10 cellular contexts compared by ENCODE assay signal in the genomic region with DNA sequence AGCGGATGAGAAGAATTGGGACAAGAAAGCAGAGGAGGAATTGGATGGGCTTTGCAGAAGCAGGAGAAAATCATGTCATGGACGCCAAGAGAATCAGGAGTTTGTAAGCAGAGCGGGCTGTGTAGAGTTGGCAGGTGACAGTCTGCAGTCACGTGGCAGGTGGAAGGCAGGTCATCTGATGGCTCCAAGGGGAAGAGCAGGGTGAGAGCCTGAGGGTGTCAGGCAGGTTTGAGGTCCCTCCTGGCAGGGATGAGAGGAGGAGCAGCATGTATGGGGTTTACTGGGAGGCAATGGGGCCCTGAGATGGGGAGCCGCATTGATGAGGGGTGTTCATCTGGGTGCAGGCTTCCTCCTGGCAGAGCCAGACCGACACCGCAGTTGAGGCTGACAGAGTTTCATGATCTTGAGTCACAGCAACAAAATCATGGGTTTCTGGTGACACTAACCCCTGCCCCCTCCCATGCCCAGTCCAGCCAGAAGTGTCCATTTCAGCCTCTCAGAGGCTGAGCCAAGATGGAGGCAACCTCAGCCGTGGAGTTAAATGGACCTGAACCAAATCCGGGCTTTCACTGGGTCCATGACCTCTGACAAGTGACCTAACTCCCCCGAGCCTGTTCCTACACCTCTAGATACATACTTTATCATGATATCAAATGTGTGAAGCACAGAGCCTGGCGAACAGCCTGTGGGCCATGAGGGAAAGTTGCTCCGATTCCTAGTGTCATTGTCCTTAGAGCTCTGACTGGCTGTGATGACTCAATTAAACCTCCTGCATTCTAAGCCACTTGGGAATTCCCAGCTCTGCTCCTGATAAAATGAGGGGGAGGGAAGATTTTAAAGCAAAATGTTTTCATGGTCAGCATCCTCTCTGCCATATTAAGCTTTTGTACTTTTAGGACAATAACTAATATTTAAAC. TPM values are rescaled to one million over a fixed set of nuclear protein-coding genes. Genes with fewer than 3 reads are reported as not detected.
DNase-seq lines count a peak whose midpoint lies in the region; ATAC-seq and TF ChIP-seq lines count a peak whose summit lies in the region.
"Had no signal": no experiment of that assay in that cellular context is flagged by ENCODE, and none has a peak within 500 bp of the region (broad histone marks: within the 10 kb centered on the region; RNA-seq: fewer than 3 reads in every experiment).

No MANE protein-coding gene starts in this region.

- no peaks in the 10 kb centered on the region for H3K36me3 ChIP-seq in hepatocyte (replicated peaks; ENCODE audit: insufficient read depth, low read depth)
- H3K36me3 ChIP-seq in lower lobe of right lung: peaks cover 57% of the 10 kb centered on the region
- H3K36me3 ChIP-seq: neutrophil had no signal

- H4K20me1 ChIP-seq in hepatocyte (ENCODE audit: insufficient read depth, poor library complexity, severe bottlenecking): no peaks in the 10 kb centered on the region

- no peak overlapping the region for H3K27ac Mint-ChIP-seq in type B pancreatic cell

- no peak for TF ChIP-seq CTCF in choroid plexus epithelial cell (conservative IDR thresholded peaks at IDR 0.05; ENCODE audit: low read depth, low read length)
- no peak for TF ChIP-seq CTCF in hepatocyte (IDR thresholded peaks at IDR 0.05; ENCODE audit: poor library complexity)
- TF ChIP-seq CTCF in type B pancreatic cell (conservative IDR thresholded peaks at IDR 0.05): no peak
- TF ChIP-seq CTCF in lower lobe of right lung (IDR thresholded peaks at IDR 0.05): no peak

- no peaks in the 10 kb centered on the region for H3K27me3 Mint-ChIP-seq in type B pancreatic cell

- no peaks in the 10 kb centered on the region for H3K9me3 ChIP-seq in hepatocyte (ENCODE audit: low read depth)
- no peaks in the 10 kb centered on the region for H3K9me3 ChIP-seq in lower lobe of right lung
- H3K9me3 ChIP-seq: neutrophil had no signal

- no peak overlapping the region for H3K4me3 Mint-ChIP-seq in type B pancreatic cell

- DNase-seq in LHCN-M2 (ENCODE audit: low read depth): peak; percentile 85
- peak; percentile 51 for DNase-seq in choroid plexus epithelial cell (ENCODE audit: low read depth)
- no peak for DNase-seq in hepatocyte (ENCODE audit: low spot score)
- DNase-seq in type B pancreatic cell (ENCODE audit: extremely low spot score, unreplicated experiment): peak; percentile 25
- DNase-seq in activated effector memory CD4-positive, alpha-beta T cell treated with anti-CD3 and anti-CD28 coated beads, Interleukin-2, amount 50 U/mL, for 16 hours: no peak
- DNase-seq in lower lobe of right lung: no peak
- DNase-seq: activated effector memory CD4-positive, alpha-beta T cell treated with Interleukin-2 at 50 U/mL for 16 hours; NCI-H2081 had no signal

- 91% methylated on average over 12 of the region's 12 CpGs for WGBS in hepatocyte (ENCODE audit: low lambda C conversion rate, missing lambda C conversion rate)

- peaks cover 21% of the 10 kb centered on the region for H3K36me3 Mint-ChIP-seq in type B pancreatic cell

- no peak for ATAC-seq in lower lobe of right lung
- no peak for ATAC-seq in activated CD4-positive, CD25-positive, alpha-beta regulatory T cell treated with anti-CD3 and anti-CD28 coated beads, Interleukin-2, amount 50 U/mL, for 24 hours

- H3K4me2 ChIP-seq in hepatocyte: no peak overlapping the region

- H3K4me1 Mint-ChIP-seq in type B pancreatic cell (ENCODE audit: unreplicated experiment): no peaks in the 10 kb centered on the region

- no peaks in the 10 kb centered on the region for H3K79me2 ChIP-seq in hepatocyte

- intact Hi-C loops in lower lobe of right lung (cut with DNase I): no loop called here

- peak overlapping the region; percentile 77 for H3K27ac ChIP-seq in hepatocyte
- no peak overlapping the region for H3K27ac ChIP-seq in lower lobe of right lung
- H3K27ac ChIP-seq: neutrophil had no signal

- no peaks in the 10 kb centered on the region for H3K9me2 ChIP-seq in hepatocyte (replicated peaks; ENCODE audit: insufficient read depth)

- H3K9me3 Mint-ChIP-seq in type B pancreatic cell: no peaks in the 10 kb centered on the region

- H3K27me3 ChIP-seq in hepatocyte (no peaks in the 10 kb centered on the region), lower lobe of right lung (ENCODE audit: low read depth) (no peaks in the 10 kb centered on the region)
- H3K27me3 ChIP-seq: neutrophil had no signal

- H3K4me1 ChIP-seq in hepatocyte (ENCODE audit: insufficient read depth) (no peaks in the 10 kb centered on the region), lower lobe of right lung (no peaks in the 10 kb centered on the region)

- no peak overlapping the region for H3K4me3 ChIP-seq in choroid plexus epithelial cell (ENCODE audit: low read depth, low read length)
- no peak overlapping the region for H3K4me3 ChIP-seq in hepatocyte
- H3K4me3 ChIP-seq in lower lobe of right lung: no peak overlapping the region

- H2AFZ ChIP-seq in hepatocyte: no peak overlapping the region

RNA-seq across cellular contexts. Expression of gene EVC, which starts 36.1 kb away (rescaled TPM):
- total RNA-seq in LHCN-M2 (2014; rRNA removed): 168 and 219 TPM in 2 replicates
- polyA plus RNA-seq in LHCN-M2 (2012): 37.2 TPM
- 8.6 and 13.2 TPM in 2 replicates for total RNA-seq in hepatocyte
- 4.6 and 4.8 TPM in 2 replicates for polyA plus RNA-seq in hepatocyte
- total RNA-seq in type B pancreatic cell (ENCODE audit: low replicate concordance): 14.5 and 29.2 TPM in 2 replicates
- 24.3 TPM for total RNA-seq in lower lobe of right lung

RNA-seq across cellular contexts. Expression of gene EVC2, which starts 38.7 kb away (rescaled TPM):
- total RNA-seq in LHCN-M2 (2014; rRNA removed) (18.0 and 18.3 TPM in 2 replicates), hepatocyte (3.6 and 4.2 TPM in 2 replicates), type B pancreatic cell (ENCODE audit: low replicate concordance) (3.5 and 4.5 TPM in 2 replicates), lower lobe of right lung (4.9 TPM)
- polyA plus RNA-seq in LHCN-M2 (2012): 3.9 TPM
- polyA plus RNA-seq in hepatocyte: 2.7 and 3.0 TPM in 2 replicates

Comparison
In these comparisons a context has a peak if more than half of its experiments do, and no peak if none do; other contexts are left out.
1. DNase-seq: peak in LHCN-M2 (single experiment), choroid plexus epithelial cell (single experiment) and type B pancreatic cell (single experiment); none in hepatocyte (single experiment), activated effector memory CD4-positive, alpha-beta T cell treated with anti-CD3 and anti-CD28 coated beads, Interleukin-2, amount 50 U/mL, for 16 hours (single experiment) and lower lobe of right lung (single experiment).